Comparison of ENCODE assay signal across 1 cellular context in the genomic region with DNA sequence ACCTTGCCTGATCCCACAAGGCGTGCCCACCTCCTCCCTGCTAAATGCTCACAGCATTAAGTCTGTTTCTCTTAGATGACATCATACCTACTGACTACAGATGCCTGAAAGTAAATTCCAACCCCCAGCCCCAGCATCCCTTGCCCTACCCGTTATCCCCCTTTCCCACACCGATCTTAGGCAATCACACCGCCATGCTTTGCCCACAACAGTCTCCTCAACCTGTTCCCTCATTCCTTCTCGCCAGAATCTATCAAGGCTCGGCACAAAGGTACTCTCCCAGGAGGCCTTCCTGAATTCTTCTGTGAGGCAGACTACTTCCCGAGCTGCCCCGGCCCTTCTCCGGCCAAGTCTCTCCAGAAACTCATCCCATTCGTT.
A peak's percentile ranks its signal among the peaks of the same experiment; 100 is the strongest.
TF ChIP-seq lines count a peak whose summit lies in the region.

No MANE protein-coding gene starts in this region.

TF ChIP-seq in H1, 55 proteins besides CTCF, POLR2A, EP300 and RAD21 (continued from another document):
- 0 out of 2 replicates have a peak, but pooled peaks have one; percentile 15 for TF ChIP-seq TEAD4 (IDR thresholded peaks at IDR 0.05; ENCODE audit: low read depth, low read length)
